ENCODE assay signal across 8 cellular contexts in genomic region chr2:197434541-197435513, GRCh38. TPM values are rescaled to one million over a fixed set of nuclear protein-coding genes. Genes with fewer than 3 reads are reported as not detected.
DNase-seq lines count a peak whose midpoint lies in the region; ATAC-seq, FAIRE-seq and TF ChIP-seq lines count a peak whose summit lies in the region.

Gene SF3B1, minus strand, starts transcription at chr2:197435028. Its CDS starts 29 bp downstream, at chr2:197434999.

- CTCF ChIA-PET in OCI-LY7 (lab: Charles Lee; ENCODE audit: unreplicated experiment): no interaction called here
- CTCF ChIA-PET in endothelial cell of umbilical vein (lab: Charles Lee): interaction anchor here (0.8 to 3.6 kb wide), 8 partner anchors 9 to 165 kb away, joined by 3 to 15 read pairs (median 4); partner anchors contain the start of genes COQ10B, HSPD1 and HSPE1

- H3K36me3 ChIP-seq in OCI-LY7 (ENCODE audit: insufficient read depth, low read length) (peaks cover 32% of the 10 kb centered on the region), endothelial cell of umbilical vein (ENCODE audit: control insufficient read depth in 2 of 2, extremely low read depth in 1 of 2, insufficient read depth in 2 of 2, low read length in 2 of 2) (no peaks in the 10 kb centered on the region)

- H2AFZ ChIP-seq in OCI-LY7 (ENCODE audit: low read length): peak within 1 kb of the TSS; percentile 78
- H2AFZ ChIP-seq in endothelial cell of umbilical vein (ENCODE audit: low read depth, low read length): peak within 1 kb of the TSS; percentile 97

- H3K27ac ChIP-seq in OCI-LY7 (ENCODE audit: low read depth, low read length, poor library complexity, severe bottlenecking): peak within 1 kb of the TSS; percentile 76
- peak within 1 kb of the TSS; percentile 96 for H3K27ac ChIP-seq in endothelial cell of umbilical vein (ENCODE audit: insufficient read depth, low read depth, low read length)

- POLR2A ChIA-PET in OCI-LY7 (lab: Charles Lee) (interaction anchor here (0.5 to 5.0 kb wide), 22 partner anchors 10 to 294 kb away, joined by 3 to 41 read pairs (median 4); partner anchors contain the start of genes COQ10B, HSPD1, HSPE1 and MARS2), endothelial cell of umbilical vein (lab: Charles Lee) (interaction anchor here (0.6 to 1.8 kb wide), 9 partner anchors 9 to 1077 kb away, joined by 3 to 16 read pairs (median 4); partner anchors contain the start of genes COQ10B, HSPD1 and HSPE1)

- dilution Hi-C loops in endothelial cell of umbilical vein (cut with MboI; ENCODE audit: extremely low pct_ligation_motif_present, low sequenced_read_pairs): no loop called here

- no peak for TF ChIP-seq CTCF in D721Med (IDR thresholded peaks at IDR 0.05; ENCODE audit: insufficient read depth, missing control alignments)
- no peak for TF ChIP-seq CTCF in OCI-LY7 (conservative IDR thresholded peaks at IDR 0.05; ENCODE audit: low read length)
- TF ChIP-seq CTCF in endothelial cell of umbilical vein (IDR thresholded peaks at IDR 0.05; ENCODE audit: extremely low read depth in 1 of 2, insufficient read depth in 1 of 2, low read depth in 1 of 2, low read length in 2 of 2): peak in 1 of 2 donors; percentile 3

- H3K4me3 ChIP-seq in OCI-LY7 (ENCODE audit: low read depth, low read length, poor library complexity, severe bottlenecking): peak within 1 kb of the TSS; percentile 99
- peak within 1 kb of the TSS; percentile 67 to 100 (median 99) for H3K4me3 ChIP-seq in endothelial cell of umbilical vein (replicated peaks in 1 of 3; ENCODE audit: insufficient read depth in 1 of 3, low read depth in 1 of 3, low read length in 3 of 3)

- intact Hi-C loops in OCI-LY7 (cut with micrococcal nuclease; ENCODE audit: unreplicated experiment): loop anchor here (1.0 to 10.0 kb wide), 5 partner anchors 18 to 1780 kb away; partner anchors contain the start of genes COQ10B, HSPE1, MARS2 and SLC39A10
- intact Hi-C loops in endothelial cell of umbilical vein (cut with micrococcal nuclease): loop anchor here (1.0 to 5.0 kb wide), 4 partner anchors 18 to 862 kb away; partner anchors contain the start of genes COQ10B, HSPE1 and MARS2

- TF ChIP-seq POLR2A in endothelial cell of umbilical vein (IDR thresholded peaks at IDR 0.05; ENCODE audit: low read depth, low read length): peak; percentile 95

- H3K79me2 ChIP-seq in OCI-LY7 (ENCODE audit: insufficient read depth, low read depth, low read length): peaks cover 63% of the 10 kb centered on the region
- peaks cover 50% of the 10 kb centered on the region for H3K79me2 ChIP-seq in endothelial cell of umbilical vein (ENCODE audit: control insufficient read depth, insufficient read depth, low read length)

- DNase-seq in D721Med (ENCODE audit: insufficient read length, low spot score) (peak; percentile 77), HuH-7.5 (ENCODE audit: low spot score) (peak; percentile 83), OCI-LY7 (ENCODE audit: low spot score) (peak; percentile 99), activated T-cell treated with anti-CD3 and anti-CD28 coated beads for 1 hour (ENCODE audit: low read depth) (peak; percentile 98), endothelial cell of umbilical vein (ENCODE audit: low read depth, low spot score) (peak; percentile 99), midbrain (lab: John Stamatoyannopoulos, UW) (peak; percentile 98)
- DNase-seq in stimulated activated CD8-positive, alpha-beta memory T cell treated with anti-CD3 and anti-CD28 coated beads, Interleukin-2, amount 100 ng/mL, for 1 hour (ENCODE audit: low read depth in 2 of 2): peak; percentile 97

- H3K27me3 ChIP-seq in endothelial cell of umbilical vein (ENCODE audit: control insufficient read depth in 2 of 2, insufficient read depth in 2 of 2, low read length in 2 of 2): no peaks in the 10 kb centered on the region

- peak within 1 kb of the TSS; percentile 91 for H3K4me2 ChIP-seq in OCI-LY7 (ENCODE audit: low read length)
- H3K4me2 ChIP-seq in endothelial cell of umbilical vein (ENCODE audit: insufficient read depth, low read length): peak within 1 kb of the TSS; percentile 100

- H4K20me1 ChIP-seq in OCI-LY7 (ENCODE audit: insufficient read depth, low read length) (peaks cover 26% of the 10 kb centered on the region), endothelial cell of umbilical vein (replicated peaks; ENCODE audit: control insufficient read depth, extremely low read depth, insufficient read depth, low read length) (peaks cover 12% of the 10 kb centered on the region)

- no peaks in the 10 kb centered on the region for H3K9me3 ChIP-seq in OCI-LY7 (ENCODE audit: low read length)
- H3K9me3 ChIP-seq in endothelial cell of umbilical vein (replicated peaks; ENCODE audit: control insufficient read depth, insufficient read depth, low read length): no peaks in the 10 kb centered on the region

- peak; percentile 88 for ATAC-seq in GM21526 (IDR thresholded peaks at IDR 0.05; ENCODE audit: low FRiP score, unreplicated experiment)

- peak within 1 kb of the TSS; percentile 99 for H3K9ac ChIP-seq in endothelial cell of umbilical vein (replicated peaks; ENCODE audit: extremely low read depth, insufficient read depth, low read length)

- H3K9me2 ChIP-seq in OCI-LY7 (ENCODE audit: insufficient read depth, low read length): no peaks in the 10 kb centered on the region

- FAIRE-seq in D721Med (lab: Jason Lieb, UNC): no peak
- peak; percentile 95 for FAIRE-seq in endothelial cell of umbilical vein (lab: Jason Lieb, UNC)

- H3K9me1 ChIP-seq in endothelial cell of umbilical vein (replicated peaks; ENCODE audit: control insufficient read depth, extremely low read depth, insufficient read depth, low read length): no peaks in the 10 kb centered on the region

- BruUV-seq in OCI-LY7 (replicated peaks; lab: Mats Ljungman, UMichigan) (no TSS peak), endothelial cell of umbilical vein (replicated peaks; lab: Mats Ljungman, UMichigan) (TSS peak; percentile 94)

- peaks cover 42% of the 10 kb centered on the region for H3K4me1 ChIP-seq in OCI-LY7 (ENCODE audit: insufficient read depth, low read length, poor library complexity, severe bottlenecking)
- H3K4me1 ChIP-seq in endothelial cell of umbilical vein (ENCODE audit: control insufficient read depth, extremely low read depth, insufficient read depth, low read length): peaks cover 19% of the 10 kb centered on the region

TF ChIP-seq in endothelial cell of umbilical vein, 7 proteins besides CTCF, POLR2A, EP300 and RAD21:
- peak; percentile 95 for TF ChIP-seq POLR2AphosphoS5 (IDR thresholded peaks at IDR 0.05; ENCODE audit: insufficient read depth, low read depth, low read length)
- no peak for TF ChIP-seq FOS (IDR thresholded peaks at IDR 0.05; ENCODE audit: borderline replicate concordance, insufficient read depth, low read length)
- TF ChIP-seq EZH2 (IDR thresholded peaks at IDR 0.05; ENCODE audit: borderline replicate concordance, low read depth, low read length, severe bottlenecking): no peak
- no peak for TF ChIP-seq JUN (IDR thresholded peaks at IDR 0.05; ENCODE audit: borderline replicate concordance, insufficient read depth, insufficient read length, low read depth)
- peak; percentile 94 for TF ChIP-seq MAX (IDR thresholded peaks at IDR 0.05; ENCODE audit: insufficient read depth, insufficient read length)
- no peak for TF ChIP-seq GATA2 (IDR thresholded peaks at IDR 0.05; ENCODE audit: insufficient read depth, insufficient read length, low read depth, low read length)
- peak; percentile 22 for TF ChIP-seq MYC (IDR thresholded peaks at IDR 0.05; ENCODE audit: low read depth, low read length)

RNA-seq across cellular contexts. Expression of gene SF3B1, which starts in this region (rescaled TPM):
- total RNA-seq in OCI-LY7 (2014; rRNA removed; shearing (Covaris generic)): 162 and 198 TPM in 2 replicates
- 268 and 298 TPM in 2 replicates for total RNA-seq in OCI-LY7 (2022)
- total RNA-seq in endothelial cell of umbilical vein: 222 and 234 TPM in 2 replicates
- polyA plus RNA-seq in endothelial cell of umbilical vein: 271 and 321 TPM in 2 replicates
- polyA plus RNA-seq in endothelial cell of umbilical vein (2011; cell fraction: cytosol; rRNA removed): 179 and 201 TPM in 2 replicates
- polyA plus RNA-seq in endothelial cell of umbilical vein (2011; cell fraction: nucleus; rRNA removed): 1,807 and 2,301 TPM in 2 replicates
- polyA plus RNA-seq in endothelial cell of umbilical vein (2012): 235 and 294 TPM in 2 replicates
- polyA minus RNA-seq in endothelial cell of umbilical vein: 503 and 547 TPM in 2 replicates
- 48.5 TPM for polyA minus RNA-seq in endothelial cell of umbilical vein (2011; cell fraction: cytosol; rRNA and poly(A)+ RNA removed)
- 485 and 699 TPM in 2 replicates for polyA minus RNA-seq in endothelial cell of umbilical vein (2011; cell fraction: nucleus; rRNA and poly(A)+ RNA removed)

Comparison
In these comparisons a context has a peak if more than half of its experiments do, and no peak if none do; other contexts are left out.
1. Peak in every context shown above with its lines: DNase-seq, ATAC-seq, H3K4me3 ChIP-seq and H3K27ac ChIP-seq.